ENCODE assay signal across 1 cellular context in the genomic region with DNA sequence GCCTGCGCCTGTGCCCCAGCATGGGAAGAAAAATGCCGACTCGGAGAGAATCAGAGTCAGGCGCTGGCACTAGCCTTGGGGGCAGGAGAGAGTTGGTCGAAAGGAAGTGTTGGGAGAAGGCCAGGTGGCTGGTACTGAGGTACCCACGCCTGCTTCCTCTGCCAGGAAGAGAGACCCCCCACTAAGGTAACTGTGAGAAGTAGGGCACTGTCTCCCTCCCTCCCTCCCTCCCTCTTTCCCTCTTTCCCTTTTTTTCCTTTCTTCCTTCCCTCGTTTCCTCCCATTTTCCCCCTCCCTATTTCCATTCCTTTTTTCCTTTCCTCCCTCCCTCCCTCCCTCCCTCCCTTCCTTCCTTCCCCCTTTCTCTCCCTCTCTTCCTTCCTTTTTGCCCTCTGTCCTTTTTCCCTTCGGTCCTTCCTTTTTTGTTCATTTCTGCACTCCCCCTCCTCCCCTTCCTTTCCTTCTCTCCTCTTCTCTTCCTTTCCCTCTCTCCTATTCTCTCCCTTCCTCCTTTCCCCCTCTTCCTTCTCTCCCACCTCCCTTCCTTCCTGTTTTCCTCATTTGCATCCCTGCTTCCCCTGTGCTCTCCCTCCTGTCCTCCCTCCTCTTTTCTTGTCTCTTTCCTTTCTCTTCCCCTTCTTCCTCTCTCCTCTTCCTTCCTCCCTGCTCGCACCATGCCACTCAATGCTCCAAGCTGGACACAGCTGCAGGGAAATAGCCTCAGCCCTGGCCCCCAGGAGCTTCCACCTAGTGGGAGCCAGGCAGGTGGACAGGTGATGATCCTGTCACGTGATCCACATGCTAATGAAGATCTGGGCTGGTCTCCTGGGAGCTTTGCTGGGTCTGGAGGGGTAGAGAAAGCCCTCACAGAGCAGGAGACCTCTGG.
TF ChIP-seq lines count a peak whose summit lies in the region.

No MANE protein-coding gene starts in this region.

TF ChIP-seq in GM23338, 12 proteins besides CTCF, POLR2A, EP300 and RAD21 (continued from another document):
- TF ChIP-seq ZNF462 (CRISPR knock-in tag; IDR thresholded peaks at IDR 0.05) (no peak), JUNB (IDR thresholded peaks at IDR 0.05; ENCODE audit: unreplicated experiment) (no peak)
